Comparison of ENCODE assay signal across 15 cellular contexts in the genomic region with DNA sequence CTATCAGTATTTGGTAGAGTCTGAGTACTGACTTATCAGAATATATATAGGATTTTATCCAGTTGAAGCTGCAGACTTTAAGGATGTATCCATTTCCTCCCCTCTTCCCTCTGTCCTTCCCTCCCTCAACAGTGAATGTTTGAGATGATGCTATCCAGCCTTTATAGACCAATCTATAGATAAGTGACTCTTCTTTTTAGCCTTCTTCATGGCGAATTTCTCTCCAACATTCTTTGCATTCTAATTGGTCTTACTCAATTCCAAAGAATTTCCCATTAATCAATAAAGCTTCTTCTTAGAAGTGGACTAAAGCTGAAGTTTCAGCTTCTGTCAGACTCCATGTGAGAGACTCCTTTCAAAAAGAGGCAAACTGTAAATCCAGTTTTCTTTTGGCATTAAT.
"Had no signal": no experiment of that assay in that cellular context is flagged by ENCODE, and none has a peak within 500 bp of the region (broad histone marks: within the 10 kb centered on the region; RNA-seq: fewer than 3 reads in every experiment).

No MANE protein-coding gene starts in this region.

- H3K27ac ChIP-seq: adrenal gland, pancreas, sigmoid colon, tibial artery, WERI-Rb-1 had no signal

- H3K4me3 ChIP-seq: adrenal gland, heart right ventricle, pancreas, sigmoid colon, tibial artery had no signal

- H3K4me1 ChIP-seq: pancreas, sigmoid colon had no signal

- H3K27me3 ChIP-seq: adrenal gland, heart right ventricle, pancreas, sigmoid colon, tibial artery had no signal

- H3K36me3 ChIP-seq: adrenal gland, heart right ventricle, pancreas, sigmoid colon, WERI-Rb-1 had no signal

- DNase-seq: activated CD4-positive, alpha-beta memory T cell treated with anti-CD3 and anti-CD28 coated beads for 36 hours; activated gamma-delta T cell treated with Interleukin-2 at 50 U/mL for 16 hours; activated T-cell treated with anti-CD3 and anti-CD28 coated beads for 4 hours; adrenal gland; effector CD4-positive, alpha-beta T cell; heart right ventricle; immature natural killer cell; naive thymus-derived CD8-positive, alpha-beta T cell; pancreas; sigmoid colon; stimulated activated naive CD4-positive, alpha-beta T cell; T-helper 2 cell; tibial artery; WERI-Rb-1 had no signal

- H3K9me3 ChIP-seq: adrenal gland, heart right ventricle, pancreas, sigmoid colon, tibial artery had no signal

- ATAC-seq: activated naive CD4-positive, alpha-beta T cell treated with anti-CD3 and anti-CD28 coated beads, Interleukin-2, amount 50 U/mL, for 72 hours; naive thymus-derived CD8-positive, alpha-beta T cell; pancreas had no signal
